Comparison of ENCODE assay signal across 1 cellular context in the genomic region with DNA sequence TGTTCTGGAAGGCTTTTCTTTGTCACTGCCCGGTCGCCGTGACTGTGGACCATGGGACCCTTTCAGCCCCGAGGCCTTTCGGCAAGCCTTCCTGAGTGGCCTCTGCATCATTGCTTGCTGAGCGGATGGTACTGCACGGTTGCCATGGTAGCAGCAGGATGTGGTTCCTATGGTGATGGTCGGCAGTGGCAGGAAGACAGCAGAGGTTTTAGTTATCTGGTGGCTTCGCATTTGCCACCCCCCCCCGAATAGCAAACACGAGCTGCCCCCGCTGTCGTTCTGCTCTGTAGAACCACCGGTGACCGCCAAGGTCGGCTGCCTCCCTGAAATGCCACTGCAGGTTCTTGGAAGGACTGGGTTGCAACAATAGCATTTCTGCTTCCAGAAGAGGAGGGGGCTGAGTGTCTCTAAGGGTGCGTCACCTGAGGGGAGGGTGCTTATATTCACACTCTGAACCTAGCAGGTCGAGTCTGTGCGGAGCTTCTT.
TF ChIP-seq lines count a peak whose summit lies in the region.

No MANE protein-coding gene starts in this region.

TF ChIP-seq in K562, 482 proteins besides CTCF, POLR2A, EP300 and RAD21 (continued from another document):
- TF ChIP-seq, protein P1, sequence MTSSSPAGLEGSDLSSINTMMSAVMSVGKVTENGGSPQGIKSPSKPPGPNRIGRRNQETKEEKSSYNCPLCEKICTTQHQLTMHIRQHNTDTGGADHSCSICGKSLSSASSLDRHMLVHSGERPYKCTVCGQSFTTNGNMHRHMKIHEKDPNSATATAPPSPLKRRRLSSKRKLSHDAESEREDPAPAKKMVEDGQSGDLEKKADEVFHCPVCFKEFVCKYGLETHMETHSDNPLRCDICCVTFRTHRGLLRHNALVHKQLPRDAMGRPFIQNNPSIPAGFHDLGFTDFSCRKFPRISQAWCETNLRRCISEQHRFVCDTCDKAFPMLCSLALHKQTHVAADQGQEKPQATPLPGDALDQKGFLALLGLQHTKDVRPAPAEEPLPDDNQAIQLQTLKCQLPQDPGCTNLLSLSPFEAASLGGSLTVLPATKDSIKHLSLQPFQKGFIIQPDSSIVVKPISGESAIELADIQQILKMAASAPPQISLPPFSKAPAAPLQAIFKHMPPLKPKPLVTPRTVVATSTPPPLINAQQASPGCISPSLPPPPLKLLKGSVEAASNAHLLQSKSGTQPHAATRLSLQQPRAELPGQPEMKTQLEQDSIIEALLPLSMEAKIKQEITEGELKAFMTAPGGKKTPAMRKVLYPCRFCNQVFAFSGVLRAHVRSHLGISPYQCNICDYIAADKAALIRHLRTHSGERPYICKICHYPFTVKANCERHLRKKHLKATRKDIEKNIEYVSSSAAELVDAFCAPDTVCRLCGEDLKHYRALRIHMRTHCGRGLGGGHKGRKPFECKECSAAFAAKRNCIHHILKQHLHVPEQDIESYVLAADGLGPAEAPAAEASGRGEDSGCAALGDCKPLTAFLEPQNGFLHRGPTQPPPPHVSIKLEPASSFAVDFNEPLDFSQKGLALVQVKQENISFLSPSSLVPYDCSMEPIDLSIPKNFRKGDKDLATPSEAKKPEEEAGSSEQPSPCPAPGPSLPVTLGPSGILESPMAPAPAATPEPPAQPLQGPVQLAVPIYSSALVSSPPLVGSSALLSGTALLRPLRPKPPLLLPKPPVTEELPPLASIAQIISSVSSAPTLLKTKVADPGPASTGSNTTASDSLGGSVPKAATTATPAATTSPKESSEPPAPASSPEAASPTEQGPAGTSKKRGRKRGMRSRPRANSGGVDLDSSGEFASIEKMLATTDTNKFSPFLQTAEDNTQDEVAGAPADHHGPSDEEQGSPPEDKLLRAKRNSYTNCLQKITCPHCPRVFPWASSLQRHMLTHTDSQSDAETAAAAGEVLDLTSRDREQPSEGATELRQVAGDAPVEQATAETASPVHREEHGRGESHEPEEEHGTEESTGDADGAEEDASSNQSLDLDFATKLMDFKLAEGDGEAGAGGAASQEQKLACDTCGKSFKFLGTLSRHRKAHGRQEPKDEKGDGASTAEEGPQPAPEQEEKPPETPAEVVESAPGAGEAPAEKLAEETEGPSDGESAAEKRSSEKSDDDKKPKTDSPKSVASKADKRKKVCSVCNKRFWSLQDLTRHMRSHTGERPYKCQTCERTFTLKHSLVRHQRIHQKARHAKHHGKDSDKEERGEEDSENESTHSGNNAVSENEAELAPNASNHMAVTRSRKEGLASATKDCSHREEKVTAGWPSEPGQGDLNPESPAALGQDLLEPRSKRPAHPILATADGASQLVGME (CRISPR knock-in tag; IDR thresholded peaks at IDR 0.05): peak; percentile 94
- TF ChIP-seq MXI1 (IDR thresholded peaks at IDR 0.05; ENCODE audit: low read depth, low read length) (peak; percentile 72; the same call in 1 of the 2 replicates), CSDE1 (IDR thresholded peaks at IDR 0.05) (peak in 1 of 2 experiments; percentile 70; a peak in 2 of 4 replicates)
- TF ChIP-seq, protein P2, sequence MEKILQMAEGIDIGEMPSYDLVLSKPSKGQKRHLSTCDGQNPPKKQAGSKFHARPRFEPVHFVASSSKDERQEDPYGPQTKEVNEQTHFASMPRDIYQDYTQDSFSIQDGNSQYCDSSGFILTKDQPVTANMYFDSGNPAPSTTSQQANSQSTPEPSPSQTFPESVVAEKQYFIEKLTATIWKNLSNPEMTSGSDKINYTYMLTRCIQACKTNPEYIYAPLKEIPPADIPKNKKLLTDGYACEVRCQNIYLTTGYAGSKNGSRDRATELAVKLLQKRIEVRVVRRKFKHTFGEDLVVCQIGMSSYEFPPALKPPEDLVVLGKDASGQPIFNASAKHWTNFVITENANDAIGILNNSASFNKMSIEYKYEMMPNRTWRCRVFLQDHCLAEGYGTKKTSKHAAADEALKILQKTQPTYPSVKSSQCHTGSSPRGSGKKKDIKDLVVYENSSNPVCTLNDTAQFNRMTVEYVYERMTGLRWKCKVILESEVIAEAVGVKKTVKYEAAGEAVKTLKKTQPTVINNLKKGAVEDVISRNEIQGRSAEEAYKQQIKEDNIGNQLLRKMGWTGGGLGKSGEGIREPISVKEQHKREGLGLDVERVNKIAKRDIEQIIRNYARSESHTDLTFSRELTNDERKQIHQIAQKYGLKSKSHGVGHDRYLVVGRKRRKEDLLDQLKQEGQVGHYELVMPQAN (IDR thresholded peaks at IDR 0.05; ENCODE audit: borderline replicate concordance): no peak
